ENCODE assay signal across 11 cellular contexts in genomic region chr2:8023241-8023640, GRCh38.
DNase-seq lines count a peak whose midpoint lies in the region; ATAC-seq, FAIRE-seq and TF ChIP-seq lines count a peak whose summit lies in the region.
"Had no signal": no experiment of that assay in that cellular context is flagged by ENCODE, and none has a peak within 500 bp of the region (broad histone marks: within the 10 kb centered on the region; RNA-seq: fewer than 3 reads in every experiment).

No MANE protein-coding gene starts in this region.

- intact Hi-C loops in activated B cell treated with CpG ODN at 0.5 μM for 24 hours (cut with micrococcal nuclease): no loop called here

- H3K9me3 Mint-ChIP-seq in activated B cell treated with CpG ODN at 0.5 μM for 24 hours: peaks cover 3% of the 10 kb centered on the region
- H3K9me3 Mint-ChIP-seq in T-helper 2 cell treated with Interferon-gamma antibody and Interleukin-4, amounts not matched to agents 5 μg/mL and 100 μg/mL, for 36 hours: peaks cover 13% of the 10 kb centered on the region

- FAIRE-seq in GM12892 (lab: Jason Lieb, UNC): peak; percentile 5
- FAIRE-seq: islet of Langerhans had no signal

- no peak for TF ChIP-seq POLR2A in GM12892 (IDR thresholded peaks at IDR 0.05; ENCODE audit: low read depth, low read length)

- DNase-seq in GM12892 (ENCODE audit: insufficient read length): peak; percentile 26
- DNase-seq in activated B cell treated with CpG ODN at 0.5 μM for 24 hours: no peak
- no peak for DNase-seq in T-helper 2 cell treated with Interferon-gamma antibody and Interleukin-4, amounts not matched to agents 5 μg/mL and 100 μg/mL, for 36 hours (ENCODE audit: low spot score)
- DNase-seq in HCEC 1CT: no peak
- no peak for DNase-seq in NCI-H345 treated with DMSO at 0.1 percent for 48 hours (lab: John Stamatoyannopoulos, UW; ENCODE audit: unreplicated experiment)
- DNase-seq: erythroblast had no signal

- POLR2A ChIA-PET in activated B cell treated with CpG ODN at 0.5 μM for 24 hours (lab: Charles Lee): interaction anchor here (1.0 kb wide), 1 partner anchor 520 kb away, joined by 3 read pairs; no protein-coding TSS in a partner anchor

- H3K4me1 Mint-ChIP-seq in activated B cell treated with CpG ODN at 0.5 μM for 24 hours: peaks cover 7% of the 10 kb centered on the region
- H3K4me1 Mint-ChIP-seq in T-helper 2 cell treated with Interferon-gamma antibody and Interleukin-4, amounts not matched to agents 5 μg/mL and 100 μg/mL, for 36 hours (ENCODE audit: low read depth): peaks cover 10% of the 10 kb centered on the region

- H3K36me3 Mint-ChIP-seq in activated B cell treated with CpG ODN at 0.5 μM for 24 hours (ENCODE audit: low read depth): no peaks in the 10 kb centered on the region
- peaks cover 3% of the 10 kb centered on the region for H3K36me3 Mint-ChIP-seq in T-helper 2 cell treated with Interferon-gamma antibody and Interleukin-4, amounts not matched to agents 5 μg/mL and 100 μg/mL, for 36 hours (ENCODE audit: low read depth)
- H3K36me3 Mint-ChIP-seq: type B pancreatic cell had no signal

- no peak overlapping the region for H3K4me3 Mint-ChIP-seq in activated B cell treated with CpG ODN at 0.5 μM for 24 hours
- H3K4me3 Mint-ChIP-seq in T-helper 2 cell treated with Interferon-gamma antibody and Interleukin-4, amounts not matched to agents 5 μg/mL and 100 μg/mL, for 36 hours: no peak overlapping the region
- H3K4me3 Mint-ChIP-seq: type B pancreatic cell had no signal

- ATAC-seq in GM21515 (IDR thresholded peaks at IDR 0.05; ENCODE audit: unreplicated experiment) (peak; percentile 79), HG03432 (IDR thresholded peaks at IDR 0.05; ENCODE audit: unreplicated experiment) (peak; percentile 93), activated B cell treated with CpG ODN at 0.5 μM for 24 hours (ENCODE audit: low read depth) (peak; percentile 67), GM18873 (IDR thresholded peaks at IDR 0.05; ENCODE audit: low FRiP score, unreplicated experiment) (no peak)

- TF ChIP-seq CTCF in activated B cell treated with CpG ODN at 0.5 μM for 24 hours (IDR thresholded peaks at IDR 0.05): no peak

- CTCF ChIA-PET in activated B cell treated with CpG ODN at 0.5 μM for 24 hours (lab: Charles Lee): no interaction called here

- no peak overlapping the region for H3K27ac Mint-ChIP-seq in activated B cell treated with CpG ODN at 0.5 μM for 24 hours
- H3K27ac Mint-ChIP-seq in T-helper 2 cell treated with Interferon-gamma antibody and Interleukin-4, amounts not matched to agents 5 μg/mL and 100 μg/mL, for 36 hours: no peak overlapping the region
- H3K27ac Mint-ChIP-seq: type B pancreatic cell had no signal

- H3K27me3 Mint-ChIP-seq in activated B cell treated with CpG ODN at 0.5 μM for 24 hours: peaks cover 2% of the 10 kb centered on the region
- H3K27me3 Mint-ChIP-seq in T-helper 2 cell treated with Interferon-gamma antibody and Interleukin-4, amounts not matched to agents 5 μg/mL and 100 μg/mL, for 36 hours (ENCODE audit: low read depth): no peaks in the 10 kb centered on the region
- H3K27me3 Mint-ChIP-seq: type B pancreatic cell had no signal
